Comparison of ENCODE assay signal across 8 cellular contexts in the genomic region with DNA sequence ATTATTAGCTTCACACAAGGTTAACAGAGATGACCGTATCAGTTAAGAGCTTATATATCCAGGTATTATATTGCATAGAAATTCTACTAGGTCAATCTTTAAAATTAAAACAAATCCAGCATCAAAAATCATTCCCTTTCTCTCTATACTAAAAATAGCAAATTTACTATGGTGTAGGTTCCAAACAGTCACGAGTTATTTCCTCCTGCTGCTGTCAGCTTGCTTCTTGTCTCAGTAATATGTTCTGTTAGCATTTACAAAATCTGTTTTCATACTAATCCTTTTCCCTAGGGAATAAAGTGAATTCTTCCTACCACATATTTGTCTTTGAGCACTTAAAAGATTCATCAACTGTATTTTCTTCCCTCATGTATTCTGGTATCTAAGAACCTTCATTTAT. TPM values are rescaled to one million over a fixed set of nuclear protein-coding genes. Genes with fewer than 3 reads are reported as not detected.
DNase-seq lines count a peak whose midpoint lies in the region; ATAC-seq and TF ChIP-seq lines count a peak whose summit lies in the region.

No MANE protein-coding gene starts in this region.

- no peak for TF ChIP-seq POLR2A in thyroid gland (IDR thresholded peaks at IDR 0.05)

- no peaks in the 10 kb centered on the region for H3K27me3 Mint-ChIP-seq in activated T-cell treated with anti-CD3 and anti-CD28 coated beads, Interleukin-2, amount 50 U/mL, for 72 hours (ENCODE audit: low read depth)

- no peak for TF ChIP-seq CTCF in kidney epithelial cell (IDR thresholded peaks at IDR 0.05; ENCODE audit: insufficient read depth, low read length, poor library complexity, severe bottlenecking)
- TF ChIP-seq CTCF in thyroid gland (IDR thresholded peaks at IDR 0.05) = no peak

- peak overlapping the region; percentile 92 to 99 for H3K4me3 Mint-ChIP-seq in activated T-cell treated with anti-CD3 and anti-CD28 coated beads, Interleukin-2, amount 50 U/mL, for 72 hours

- H3K27me3 ChIP-seq in adipocyte (replicated peaks; ENCODE audit: control insufficient read depth, insufficient read depth, low read length) (no peaks in the 10 kb centered on the region), kidney epithelial cell (ENCODE audit: control insufficient read depth, insufficient read depth, low read length) (no peaks in the 10 kb centered on the region), thyroid gland (no peaks in the 10 kb centered on the region)

- intact Hi-C loops in thyroid gland (cut with DNase I) = no loop called here

- H3K9me3 Mint-ChIP-seq in activated T-cell treated with anti-CD3 and anti-CD28 coated beads, Interleukin-2, amount 50 U/mL, for 72 hours = no peaks in the 10 kb centered on the region

- H3K36me3 ChIP-seq in adipocyte (ENCODE audit: control insufficient read depth, insufficient read depth, low read length, severe bottlenecking) = peaks cover 28% of the 10 kb centered on the region
- H3K36me3 ChIP-seq in kidney epithelial cell (ENCODE audit: control insufficient read depth, insufficient read depth, low read length) = no peaks in the 10 kb centered on the region
- H3K36me3 ChIP-seq in thyroid gland = no peaks in the 10 kb centered on the region

- peak overlapping the region; percentile 94 for H3K9ac ChIP-seq in adipocyte (ENCODE audit: low read length)

- H3K4me1 Mint-ChIP-seq in activated T-cell treated with anti-CD3 and anti-CD28 coated beads, Interleukin-2, amount 50 U/mL, for 72 hours (ENCODE audit: low read depth) = peaks cover 74% of the 10 kb centered on the region

- no peak for ATAC-seq in activated T-cell treated with anti-CD3 and anti-CD28 coated beads, Interleukin-2, amount 50 U/mL, for 72 hours (replicated peaks in 1 of 2)

- H3K27ac ChIP-seq in thyroid gland = peak overlapping the region; percentile 98 to 100 (median 99)

- H3K4me1 ChIP-seq in adipocyte (ENCODE audit: control insufficient read depth, insufficient read depth, low read length) (peaks cover 53% of the 10 kb centered on the region), thyroid gland (peaks cover 39 to 45% of the 10 kb centered on the region in 2 donors)

- H3K27ac Mint-ChIP-seq in activated T-cell treated with anti-CD3 and anti-CD28 coated beads, Interleukin-2, amount 50 U/mL, for 72 hours = peak overlapping the region; percentile 70

- peaks cover 13 to 26% of the 10 kb centered on the region in 2 donors for H3K36me3 Mint-ChIP-seq in activated T-cell treated with anti-CD3 and anti-CD28 coated beads, Interleukin-2, amount 50 U/mL, for 72 hours (ENCODE audit: insufficient read depth in 2 of 2)

- peak overlapping the region; percentile 88 for H3K4me3 ChIP-seq in adipocyte (ENCODE audit: low read length)
- H3K4me3 ChIP-seq in kidney epithelial cell (ENCODE audit: low read depth, low read length) = peak overlapping the region; percentile 77
- H3K4me3 ChIP-seq in thyroid gland (replicated peaks in 1 of 3) = no peak overlapping the region

- DNase-seq in activated T-cell treated with anti-CD3 and anti-CD28 coated beads, Interleukin-2, amount 50 U/mL, for 72 hours = no peak
- DNase-seq in activated T-cell treated with anti-CD3 and anti-CD28 coated beads, Interleukin-2, amount 50 U/mL, for 1 hour = no peak
- DNase-seq in adipocyte (ENCODE audit: low read depth) (peak; percentile 63), kidney epithelial cell (ENCODE audit: low read depth) (no peak), thyroid gland (no peak), A172 (ENCODE audit: low spot score) (no peak), RPMI8226 (no peak), GM19238 (ENCODE audit: insufficient read length, low spot score) (no peak)

- WGBS in thyroid gland, 2 donors = 28 to 31% methylated on average over 2 of the region's 2 CpGs

- H3K9me3 ChIP-seq in adipocyte (ENCODE audit: control insufficient read depth, low read length) (no peaks in the 10 kb centered on the region), thyroid gland (no peaks in the 10 kb centered on the region)

RNA-seq across cellular contexts. Expression of a gene that starts 2.5 kb away (rescaled TPM):
- total RNA-seq in activated T-cell treated with anti-CD3 and anti-CD28 coated beads, Interleukin-2, amount 50 U/mL, for 72 hours = 10 to 100 TPM; 82.2 to 92.2 TPM
- 38.8 and 40.0 TPM in 2 replicates for total RNA-seq in kidney epithelial cell
- total RNA-seq in thyroid gland = 100 to 1,000 TPM in 1 of 4 donors, 10 to 100 TPM in 3; 72.8 to 116 (median 89.2) TPM
- 27.0 and 36.4 TPM in 2 replicates for total RNA-seq in A172 (2014; rRNA removed; shearing (Covaris generic))

Comparison
In these comparisons a context has a peak if more than half of its experiments do, and no peak if none do; other contexts are left out.
1. H3K4me3 ChIP-seq: peak in adipocyte (single experiment) and kidney epithelial cell (single experiment); none in thyroid gland (0 of 3).